In genomic region chr2:88199912-88200682, GRCh38 we compare ENCODE assay signal across 8 cellular contexts. TPM values are rescaled to one million over a fixed set of nuclear protein-coding genes. Genes with fewer than 3 reads are reported as not detected.
DNase-seq lines count a peak whose midpoint lies in the region; ATAC-seq lines count a peak whose summit lies in the region.

No MANE protein-coding gene starts in this region.

- no peaks in the 10 kb centered on the region for H3K27me3 ChIP-seq in right cardiac atrium (ENCODE audit: control insufficient read depth, insufficient read depth)

- peak; percentile 72 to 73 for ATAC-seq in right cardiac atrium
- ATAC-seq in GM21619 (IDR thresholded peaks at IDR 0.05; ENCODE audit: unreplicated experiment): no peak

- H3K27ac ChIP-seq in right cardiac atrium (ENCODE audit: low read length): no peak overlapping the region

- H3K9me3 ChIP-seq in right cardiac atrium (ENCODE audit: control insufficient read depth, low read length): no peaks in the 10 kb centered on the region

- H3K4me1 ChIP-seq in right cardiac atrium (ENCODE audit: control insufficient read depth, insufficient read depth, low read length): no peaks in the 10 kb centered on the region

- no peak overlapping the region for H3K4me3 ChIP-seq in right cardiac atrium (ENCODE audit: low read length)

- intact Hi-C loops in right cardiac atrium (cut with DNase I): no loop called here

- 11% methylated on average over 18 of the region's 18 CpGs for WGBS in right cardiac atrium

- DNase-seq in SKM-1 (lab: John Stamatoyannopoulos, UW; ENCODE audit: unreplicated experiment) (peak; percentile 45), SKM-1 treated with dmso at 0.1 percent for 144 hours (lab: John Stamatoyannopoulos, UW; ENCODE audit: unreplicated experiment) (no peak), right cardiac atrium (peak; percentile 47 to 71 (median 70)), hippocampal formation (lab: John Stamatoyannopoulos, UW) (no peak), GM19238 (ENCODE audit: insufficient read length, low spot score) (no peak)
- peak; percentile 40 for DNase-seq in activated CD4-positive, CD25-positive, alpha-beta regulatory T cell treated with anti-CD3 and anti-CD28 coated beads, Interleukin-2, amount 50 U/mL, for 72 hours
- DNase-seq in stimulated activated CD4-positive, alpha-beta T cell treated with anti-CD3 and anti-CD28 coated beads, Interleukin-4, amount 100 ng/mL, for 4 hours: peak; percentile 12 to 15

RNA-seq across cellular contexts. Expression of gene THNSL2, which starts 30.0 kb away (rescaled TPM):
- 10 to 100 TPM; 17.4 to 35.0 (median 26.0) TPM for total RNA-seq in right cardiac atrium
- 27.4 TPM for polyA plus RNA-seq in right cardiac atrium

Comparison
In these comparisons a context has a peak if more than half of its experiments do, and no peak if none do; other contexts are left out.
1. DNase-seq: peak in SKM-1 (single experiment), activated CD4-positive, CD25-positive, alpha-beta regulatory T cell treated with anti-CD3 and anti-CD28 coated beads, Interleukin-2, amount 50 U/mL, for 72 hours (single experiment), right cardiac atrium (3 of 3) and stimulated activated CD4-positive, alpha-beta T cell treated with anti-CD3 and anti-CD28 coated beads, Interleukin-4, amount 100 ng/mL, for 4 hours (2 of 2); none in SKM-1 treated with dmso at 0.1 percent for 144 hours (single experiment), hippocampal formation (0 of 2) and GM19238 (single experiment).